Comparison of ENCODE assay signal across 27 cellular contexts in the genomic region with DNA sequence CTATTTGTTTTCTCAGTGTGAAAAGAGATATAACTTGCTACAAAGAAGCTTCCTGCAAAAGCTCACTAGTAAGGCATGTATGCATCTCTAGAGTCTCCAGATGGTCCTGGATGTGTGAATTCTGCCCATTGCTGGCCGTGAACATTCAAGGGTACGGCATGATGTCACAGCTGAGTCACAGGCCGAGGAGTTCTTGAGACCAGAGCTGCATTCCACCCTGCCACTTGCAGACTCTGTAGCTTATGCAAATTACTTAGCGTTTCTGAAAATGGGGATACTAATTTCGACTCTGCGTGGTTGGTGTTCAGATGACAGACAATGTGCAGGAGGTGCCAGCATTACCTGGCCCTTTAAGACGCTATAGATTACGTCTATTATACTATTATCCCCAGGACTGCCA.
"Had no signal": no experiment of that assay in that cellular context is flagged by ENCODE, and none has a peak within 500 bp of the region (broad histone marks: within the 10 kb centered on the region; RNA-seq: fewer than 3 reads in every experiment).

No MANE protein-coding gene starts in this region.

- H3K4me1 ChIP-seq: adrenal gland, body of pancreas, colonic mucosa, gastroesophageal sphincter, heart right ventricle had no signal

- H3K27ac ChIP-seq: adrenal gland, body of pancreas, colonic mucosa, gastroesophageal sphincter, heart right ventricle had no signal

- H3K4me3 ChIP-seq: adrenal gland, body of pancreas, colonic mucosa, gastroesophageal sphincter, heart right ventricle had no signal

- H3K36me3 ChIP-seq: adrenal gland, colonic mucosa, gastroesophageal sphincter, heart right ventricle had no signal

- H3K27me3 ChIP-seq: adrenal gland, body of pancreas, colonic mucosa, gastroesophageal sphincter had no signal

- DNase-seq: activated CD4-positive, alpha-beta memory T cell treated with anti-CD3 and anti-CD28 coated beads for 36 hours; activated CD4-positive, alpha-beta T cell treated with anti-CD3 and anti-CD28 coated beads for 36 hours; activated CD4-positive, alpha-beta T cell treated with anti-CD3 and anti-CD28 coated beads, Interleukin-2, amount 10 ng/mL, durations not matched to agents 24 days and 14 days; activated CD4-positive, CD25-positive, alpha-beta regulatory T cell; activated CD4-positive, CD25-positive, alpha-beta regulatory T cell treated with anti-CD3 and anti-CD28 coated beads, Interleukin-2, amount 50 U/mL, for 72 hours; activated CD8-positive, alpha-beta memory T cell treated with anti-CD3 and anti-CD28 coated beads, Interleukin-2, amount 10 ng/mL, durations not matched to agents 7 days and 5 days; activated CD8-positive, alpha-beta memory T cell treated with anti-CD3 and anti-CD28 coated beads, Interleukin-2, amount 50 U/mL, for 4 hours; activated CD8-positive, alpha-beta T cell treated with anti-CD3 and anti-CD28 coated beads, Interleukin-2, amount 10 ng/mL, durations not matched to agents 7 days and 5 days; activated effector memory CD4-positive, alpha-beta T cell treated with anti-CD3 and anti-CD28 coated beads, Interleukin-2, amount 50 U/mL, for 16 hours; activated naive CD4-positive, alpha-beta T cell treated with anti-CD3 and anti-CD28 coated beads for 36 hours; activated naive CD8-positive, alpha-beta T cell treated with anti-CD3 and anti-CD28 coated beads for 36 hours; activated naive CD8-positive, alpha-beta T cell treated with anti-CD3 and anti-CD28 coated beads, Interleukin-2, amount 50 U/mL, for 24 hours; activated T-cell treated with anti-CD3 and anti-CD28 coated beads, Interleukin-2, amount 50 U/mL, for 1 hour; activated T-cell treated with anti-CD3 and anti-CD28 coated beads, Interleukin-2, amount 50 U/mL, for 48 hours; adrenal gland; amygdala; aorta; body of pancreas; central memory CD4-positive, alpha-beta T cell; cerebellar nuclear complex; colonic mucosa; effector memory CD4-positive, alpha-beta T cell; endodermal cell; foreskin melanocyte; heart right ventricle; T-helper 2 cell had no signal

- H3K9me3 ChIP-seq: adrenal gland, body of pancreas, colonic mucosa, gastroesophageal sphincter, heart right ventricle had no signal
